In the genomic region with DNA sequence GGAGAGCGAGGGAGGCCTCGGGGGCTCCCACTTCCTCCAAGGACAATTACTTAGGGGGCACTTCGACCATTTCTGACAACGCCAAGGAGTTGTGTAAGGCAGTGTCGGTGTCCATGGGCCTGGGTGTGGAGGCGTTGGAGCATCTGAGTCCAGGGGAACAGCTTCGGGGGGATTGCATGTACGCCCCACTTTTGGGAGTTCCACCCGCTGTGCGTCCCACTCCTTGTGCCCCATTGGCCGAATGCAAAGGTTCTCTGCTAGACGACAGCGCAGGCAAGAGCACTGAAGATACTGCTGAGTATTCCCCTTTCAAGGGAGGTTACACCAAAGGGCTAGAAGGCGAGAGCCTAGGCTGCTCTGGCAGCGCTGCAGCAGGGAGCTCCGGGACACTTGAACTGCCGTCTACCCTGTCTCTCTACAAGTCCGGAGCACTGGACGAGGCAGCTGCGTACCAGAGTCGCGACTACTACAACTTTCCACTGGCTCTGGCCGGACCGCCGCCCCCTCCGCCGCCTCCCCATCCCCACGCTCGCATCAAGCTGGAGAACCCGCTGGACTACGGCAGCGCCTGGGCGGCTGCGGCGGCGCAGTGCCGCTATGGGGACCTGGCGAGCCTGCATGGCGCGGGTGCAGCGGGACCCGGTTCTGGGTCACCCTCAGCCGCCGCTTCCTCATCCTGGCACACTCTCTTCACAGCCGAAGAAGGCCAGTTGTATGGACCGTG, we compare ENCODE assay signal across 7 cellular contexts. TPM values are rescaled to one million over a fixed set of nuclear protein-coding genes. Genes with fewer than 3 reads are reported as not detected.
A peak's percentile ranks its signal among the peaks of the same experiment; 100 is the strongest.
DNase-seq lines count a peak whose midpoint lies in the region; ATAC-seq, FAIRE-seq and TF ChIP-seq lines count a peak whose summit lies in the region.

No MANE protein-coding gene starts in this region.

- H3K36me3 ChIP-seq in HUES48 (ENCODE audit: control insufficient read depth, insufficient read depth, low read length) (no peaks in the 10 kb centered on the region), astrocyte (ENCODE audit: insufficient read depth, low read length) (no peaks in the 10 kb centered on the region)

- H4K20me1 ChIP-seq in astrocyte (ENCODE audit: insufficient read depth, low read length), result peaks cover 5% of the 10 kb centered on the region

- H3K27ac Mint-ChIP-seq in astrocyte (ENCODE audit: unreplicated experiment), result no peak overlapping the region
- H3K27ac Mint-ChIP-seq in immature natural killer cell, result no peak overlapping the region
- no peak overlapping the region for H3K27ac Mint-ChIP-seq in stimulated activated naive CD8-positive, alpha-beta T cell treated with anti-CD3 and anti-CD28 coated beads, Interleukin-15, amount 100 ng/mL, for 72 hours
- H3K27ac Mint-ChIP-seq in activated naive CD4-positive, alpha-beta T cell treated with anti-CD3 and anti-CD28 coated beads for 36 hours, result no peak overlapping the region

- peaks cover 4% of the 10 kb centered on the region for H3K4me1 Mint-ChIP-seq in astrocyte (ENCODE audit: low read depth, unreplicated experiment)
- H3K4me1 Mint-ChIP-seq in immature natural killer cell, result peaks cover 5 to 6% of the 10 kb centered on the region in 2 donors
- peaks cover 17% of the 10 kb centered on the region for H3K4me1 Mint-ChIP-seq in stimulated activated naive CD8-positive, alpha-beta T cell treated with anti-CD3 and anti-CD28 coated beads, Interleukin-15, amount 100 ng/mL, for 72 hours
- peaks cover 8% of the 10 kb centered on the region for H3K4me1 Mint-ChIP-seq in activated naive CD4-positive, alpha-beta T cell treated with anti-CD3 and anti-CD28 coated beads for 36 hours (ENCODE audit: low read depth)

- no peaks in the 10 kb centered on the region for H3K79me2 ChIP-seq in astrocyte (ENCODE audit: insufficient read depth, low read length)

- TF ChIP-seq CTCF in astrocyte (IDR thresholded peaks at IDR 0.05; ENCODE audit: insufficient read depth, low read depth, low read length), result no peak

- no peak for DNase-seq in astrocyte (ENCODE audit: low read depth)
- DNase-seq in immature natural killer cell, result no peak
- DNase-seq in stimulated activated naive CD8-positive, alpha-beta T cell treated with anti-CD3 and anti-CD28 coated beads, Interleukin-15, amount 100 ng/mL, for 72 hours, result no peak
- DNase-seq in NCI-H748 (lab: John Stamatoyannopoulos, UW; ENCODE audit: unreplicated experiment), result no peak
- no peak for DNase-seq in activated naive CD4-positive, alpha-beta T cell treated with anti-CD3 and anti-CD28 coated beads for 36 hours

- H3K9ac ChIP-seq in HUES48 (ENCODE audit: low read depth, low read length), result no peak overlapping the region
- peak overlapping the region; percentile 50 for H3K9ac ChIP-seq in astrocyte (ENCODE audit: low read length)

- peak overlapping the region; percentile 89 for H3K4me2 ChIP-seq in astrocyte (ENCODE audit: low read length)

- no peaks in the 10 kb centered on the region for H3K9me3 Mint-ChIP-seq in astrocyte (ENCODE audit: unreplicated experiment)
- no peaks in the 10 kb centered on the region for H3K9me3 Mint-ChIP-seq in immature natural killer cell
- no peaks in the 10 kb centered on the region for H3K9me3 Mint-ChIP-seq in stimulated activated naive CD8-positive, alpha-beta T cell treated with anti-CD3 and anti-CD28 coated beads, Interleukin-15, amount 100 ng/mL, for 72 hours
- H3K9me3 Mint-ChIP-seq in activated naive CD4-positive, alpha-beta T cell treated with anti-CD3 and anti-CD28 coated beads for 36 hours, result no peaks in the 10 kb centered on the region

- H3K27ac ChIP-seq in HUES48 (ENCODE audit: low read depth, low read length) (no peak overlapping the region), astrocyte (ENCODE audit: low read depth, low read length) (no peak overlapping the region)

- H3K4me1 ChIP-seq in HUES48 (ENCODE audit: control insufficient read depth, insufficient read depth, low read length), result peaks cover 25% of the 10 kb centered on the region
- H3K4me1 ChIP-seq in astrocyte (ENCODE audit: insufficient read depth, low read length), result peaks cover 6% of the 10 kb centered on the region

- H3K27me3 Mint-ChIP-seq in astrocyte (ENCODE audit: low read depth, unreplicated experiment) (no peaks in the 10 kb centered on the region), immature natural killer cell (ENCODE audit: low read depth in 3 of 3) (peaks cover 3 to 24% (median 16%) of the 10 kb centered on the region in 3 donors)
- H3K27me3 Mint-ChIP-seq in stimulated activated naive CD8-positive, alpha-beta T cell treated with anti-CD3 and anti-CD28 coated beads, Interleukin-15, amount 100 ng/mL, for 72 hours, result peaks cover 41% of the 10 kb centered on the region
- peaks cover 33% of the 10 kb centered on the region for H3K27me3 Mint-ChIP-seq in activated naive CD4-positive, alpha-beta T cell treated with anti-CD3 and anti-CD28 coated beads for 36 hours (ENCODE audit: low read depth)

- H2AFZ ChIP-seq in astrocyte (ENCODE audit: low read depth, low read length), result peak overlapping the region; percentile 75

- peaks cover 22% of the 10 kb centered on the region for H3K27me3 ChIP-seq in HUES48 (ENCODE audit: control insufficient read depth, insufficient read depth, low read length)
- H3K27me3 ChIP-seq in astrocyte (ENCODE audit: insufficient read depth, low read length), result no peaks in the 10 kb centered on the region

- H3K4me3 Mint-ChIP-seq in astrocyte (ENCODE audit: unreplicated experiment), result peak overlapping the region; percentile 84
- H3K4me3 Mint-ChIP-seq in immature natural killer cell, result peak overlapping the region in 3 of 5 donors; percentile 18 to 45 (median 21)
- peak overlapping the region; percentile 35 to 51 for H3K4me3 Mint-ChIP-seq in stimulated activated naive CD8-positive, alpha-beta T cell treated with anti-CD3 and anti-CD28 coated beads, Interleukin-15, amount 100 ng/mL, for 72 hours
- H3K4me3 Mint-ChIP-seq in activated naive CD4-positive, alpha-beta T cell treated with anti-CD3 and anti-CD28 coated beads for 36 hours, result no peak overlapping the region

- H3K36me3 Mint-ChIP-seq in astrocyte (ENCODE audit: low read depth, unreplicated experiment), result no peaks in the 10 kb centered on the region
- H3K36me3 Mint-ChIP-seq in immature natural killer cell, result no peaks in the 10 kb centered on the region
- H3K36me3 Mint-ChIP-seq in activated naive CD4-positive, alpha-beta T cell treated with anti-CD3 and anti-CD28 coated beads for 36 hours (ENCODE audit: low read depth), result no peaks in the 10 kb centered on the region

- intact Hi-C loops in activated naive CD4-positive, alpha-beta T cell treated with anti-CD3 and anti-CD28 coated beads for 36 hours (cut with micrococcal nuclease), result no loop called here

- CTCF ChIA-PET in activated naive CD4-positive, alpha-beta T cell treated with anti-CD3 and anti-CD28 coated beads for 36 hours (lab: Charles Lee), result no interaction called here

- H3K4me3 ChIP-seq in HUES48 (ENCODE audit: low read depth, low read length), result peak overlapping the region; percentile 57
- H3K4me3 ChIP-seq in astrocyte (ENCODE audit: insufficient read depth, low read depth, low read length), result peak overlapping the region; percentile 62

- H3K9me3 ChIP-seq in HUES48 (ENCODE audit: control insufficient read depth, insufficient read depth, low read length), result peaks cover 43% of the 10 kb centered on the region
- no peaks in the 10 kb centered on the region for H3K9me3 ChIP-seq in astrocyte (ENCODE audit: insufficient read depth, low read depth, low read length)

- no peak for FAIRE-seq in astrocyte (lab: Jason Lieb, UNC)

- peak; percentile 65 for ATAC-seq in stimulated activated naive CD8-positive, alpha-beta T cell treated with anti-CD3 and anti-CD28 coated beads, Interleukin-15, amount 100 ng/mL, for 72 hours
- ATAC-seq in GM19452 (IDR thresholded peaks at IDR 0.05; ENCODE audit: unreplicated experiment), result no peak

RNA-seq across cellular contexts. Expression of a gene that starts 2.1 kb away (rescaled TPM):
- total RNA-seq in astrocyte, result 8.3 and 9.0 TPM in 2 replicates
- polyA plus RNA-seq in immature natural killer cell, result under 1 TPM in 1 of 3 donors, not detected in 2; 0.20 TPM
- not detected for total RNA-seq in activated naive CD4-positive, alpha-beta T cell treated with anti-CD3 and anti-CD28 coated beads for 36 hours
